In the genomic region with DNA sequence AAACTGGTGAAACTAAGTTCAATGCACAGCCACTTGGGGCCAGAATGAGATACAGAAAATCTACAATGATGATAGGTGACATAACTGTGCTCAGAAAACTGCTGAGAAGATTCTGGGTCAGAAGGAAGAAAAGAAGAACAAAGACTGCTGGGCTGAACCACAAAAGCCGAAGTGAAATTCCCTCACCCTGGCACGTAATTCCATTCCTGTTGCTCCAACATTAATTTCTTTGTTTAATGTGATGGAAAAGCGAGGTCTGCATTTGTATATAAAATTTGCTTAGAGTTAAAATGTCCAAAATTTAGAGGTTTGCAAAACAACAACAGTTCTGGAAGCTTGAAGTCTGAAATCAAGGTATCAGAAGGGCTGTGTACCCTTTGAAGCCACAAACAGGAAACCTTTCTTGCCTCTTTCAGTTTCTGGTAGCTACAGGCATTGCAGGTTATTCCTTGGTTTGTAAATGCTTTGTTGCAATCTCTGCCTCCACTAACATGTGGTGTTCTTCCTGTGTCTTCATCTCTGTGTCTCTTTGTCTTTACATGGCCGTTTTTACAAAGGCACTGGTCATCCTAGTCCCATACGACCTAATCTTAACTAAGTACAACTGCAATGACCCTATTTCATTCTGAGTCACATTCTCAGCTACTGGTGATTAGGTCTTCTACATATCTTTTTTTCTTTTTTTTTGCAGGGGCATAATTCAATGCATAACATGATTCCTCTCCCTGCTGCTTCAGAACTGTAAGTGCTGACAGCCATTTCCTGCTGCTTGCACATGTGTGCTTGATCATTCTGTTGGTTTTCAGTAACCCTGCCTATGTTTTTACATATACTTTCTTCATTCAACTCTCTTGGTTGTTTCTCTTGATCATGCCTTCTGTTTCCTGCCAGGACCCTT, we compare ENCODE assay signal across 9 cellular contexts.
DNase-seq lines count a peak whose midpoint lies in the region; ATAC-seq and TF ChIP-seq lines count a peak whose summit lies in the region.
"Had no signal": no experiment of that assay in that cellular context is flagged by ENCODE, and none has a peak within 500 bp of the region (broad histone marks: within the 10 kb centered on the region; RNA-seq: fewer than 3 reads in every experiment).

No MANE protein-coding gene starts in this region.

- H3K27ac ChIP-seq in smooth muscle cell (ENCODE audit: low read depth): no peak overlapping the region
- no peak overlapping the region for H3K27ac ChIP-seq in upper lobe of left lung

- no peak for TF ChIP-seq POLR2A in GM18505 (IDR thresholded peaks at IDR 0.05; ENCODE audit: borderline replicate concordance, extremely low read depth, insufficient read depth, insufficient read length)
- TF ChIP-seq POLR2A in upper lobe of left lung (IDR thresholded peaks at IDR 0.05): no peak

- H3K79me2 ChIP-seq in smooth muscle cell (ENCODE audit: low read depth): no peaks in the 10 kb centered on the region

- H3K27ac Mint-ChIP-seq in endothelial cell (ENCODE audit: unreplicated experiment): peak overlapping the region; percentile 54

- WGBS in smooth muscle cell (ENCODE audit: low lambda C conversion rate): 71% methylated on average over 5 of the region's 5 CpGs
- WGBS in upper lobe of left lung, 2 donors: 52 to 76% methylated on average over 5 of the region's 5 CpGs

- TF ChIP-seq EP300 in upper lobe of left lung (IDR thresholded peaks at IDR 0.05): no peak

- H4K20me1 ChIP-seq in smooth muscle cell (ENCODE audit: low read depth): no peaks in the 10 kb centered on the region

- H3K9me3 Mint-ChIP-seq in endothelial cell (ENCODE audit: unreplicated experiment): no peaks in the 10 kb centered on the region

- H3K27me3 Mint-ChIP-seq in endothelial cell (ENCODE audit: unreplicated experiment): no peaks in the 10 kb centered on the region

- H3K4me3 ChIP-seq in smooth muscle cell (no peak overlapping the region), upper lobe of left lung (no peak overlapping the region)

- H3K4me2 ChIP-seq in smooth muscle cell: no peak overlapping the region

- no peak for DNase-seq in endothelial cell (ENCODE audit: low spot score)
- DNase-seq in midbrain (lab: John Stamatoyannopoulos, UW): no peak
- DNase-seq in smooth muscle cell (lab: John Stamatoyannopoulos, UW; ENCODE audit: unreplicated experiment): no peak
- DNase-seq in upper lobe of left lung: no peak
- DNase-seq: activated CD8-positive, alpha-beta memory T cell treated with anti-CD3 and anti-CD28 coated beads, Interleukin-2, amount 50 U/mL, for 48 hours had no signal

- no peak overlapping the region for H3K4me3 Mint-ChIP-seq in endothelial cell (ENCODE audit: unreplicated experiment)

- H3K9me3 ChIP-seq in smooth muscle cell (replicated peaks; ENCODE audit: low read depth): no peaks in the 10 kb centered on the region
- H3K9me3 ChIP-seq in upper lobe of left lung: no peaks in the 10 kb centered on the region

- ATAC-seq in GM18505 (IDR thresholded peaks at IDR 0.05; ENCODE audit: unreplicated experiment) (peak; percentile 73), GM21423 (IDR thresholded peaks at IDR 0.05; ENCODE audit: unreplicated experiment) (peak; percentile 68), HG03103 (IDR thresholded peaks at IDR 0.05; ENCODE audit: low read depth, unreplicated experiment) (peak; percentile 76), upper lobe of left lung (ENCODE audit: low FRiP score in 2 of 2) (no peak), HG02970 (IDR thresholded peaks at IDR 0.05; ENCODE audit: low FRiP score, unreplicated experiment) (no peak)

- peaks cover 12% of the 10 kb centered on the region for H3K4me1 Mint-ChIP-seq in endothelial cell (ENCODE audit: unreplicated experiment)

- H3K4me1 ChIP-seq in smooth muscle cell (ENCODE audit: low read depth) (no peaks in the 10 kb centered on the region), upper lobe of left lung (no peaks in the 10 kb centered on the region)

- no peaks in the 10 kb centered on the region for H3K36me3 Mint-ChIP-seq in endothelial cell (ENCODE audit: low read depth, unreplicated experiment)

- no peaks in the 10 kb centered on the region for H3K27me3 ChIP-seq in smooth muscle cell (ENCODE audit: low read depth)
- H3K27me3 ChIP-seq in upper lobe of left lung: no peaks in the 10 kb centered on the region

- no peak overlapping the region for H2AFZ ChIP-seq in smooth muscle cell (ENCODE audit: low read depth)

- no peaks in the 10 kb centered on the region for H3F3A ChIP-seq in smooth muscle cell (ENCODE audit: low read depth)

- TF ChIP-seq CTCF in endothelial cell (IDR thresholded peaks at IDR 0.05; ENCODE audit: unreplicated experiment): no peak
- no peak for TF ChIP-seq CTCF in smooth muscle cell (IDR thresholded peaks at IDR 0.05; ENCODE audit: borderline replicate concordance, insufficient read depth, poor library complexity, severe bottlenecking)
- TF ChIP-seq CTCF in upper lobe of left lung (IDR thresholded peaks at IDR 0.05): no peak

- H3K9ac ChIP-seq in smooth muscle cell (ENCODE audit: low read depth): no peak overlapping the region

- no peaks in the 10 kb centered on the region for H3K36me3 ChIP-seq in smooth muscle cell (ENCODE audit: low read depth)
- no peaks in the 10 kb centered on the region for H3K36me3 ChIP-seq in upper lobe of left lung

Comparison
In these comparisons a context has a peak if more than half of its experiments do, and no peak if none do; other contexts are left out.
1. ATAC-seq: peak in GM18505 (single experiment), GM21423 (single experiment) and HG03103 (single experiment); none in upper lobe of left lung (0 of 2) and HG02970 (single experiment).